Comparison of ENCODE assay signal across 27 cellular contexts in the genomic region with DNA sequence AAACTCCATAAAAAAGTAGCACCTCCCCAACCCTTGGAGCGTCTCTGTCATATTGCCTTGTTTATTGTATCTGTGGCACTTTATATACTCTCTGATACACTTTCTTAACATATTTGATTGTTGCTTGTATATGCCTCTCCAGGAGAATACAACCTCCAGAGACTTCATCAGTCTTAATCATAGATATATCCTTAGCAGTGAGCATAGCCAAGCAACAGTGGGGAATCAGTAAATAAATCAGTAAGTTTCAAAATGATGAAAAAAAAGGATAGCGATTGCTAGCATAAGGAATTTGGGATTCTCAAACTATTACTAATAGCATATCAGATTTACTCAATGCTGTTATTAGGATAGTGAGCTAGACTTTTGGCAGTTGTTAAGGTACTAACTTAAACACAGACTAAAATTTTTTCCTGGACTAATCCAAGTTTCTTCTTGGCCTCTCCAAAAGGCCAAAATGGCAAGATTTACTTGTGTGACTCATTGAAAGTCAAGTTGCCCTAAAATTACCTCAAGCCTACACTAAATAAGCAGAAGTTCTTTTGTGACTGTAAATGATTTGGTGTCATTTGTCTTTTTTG.
"Had no signal": no experiment of that assay in that cellular context is flagged by ENCODE, and none has a peak within 500 bp of the region (broad histone marks: within the 10 kb centered on the region; RNA-seq: fewer than 3 reads in every experiment).

No MANE protein-coding gene starts in this region.

- H3K27me3 ChIP-seq: adrenal gland, ascending aorta, dorsolateral prefrontal cortex, hepatocyte, left lung, stomach, testis, uterus had no signal

- DNase-seq: activated CD4-positive, alpha-beta T cell treated with anti-CD3 and anti-CD28 coated beads for 1 hour; activated CD8-positive, alpha-beta memory T cell treated with anti-CD3 and anti-CD28 coated beads, Interleukin-2, amount 50 U/mL, for 4 hours; activated naive CD4-positive, alpha-beta T cell; activated T-cell treated with anti-CD3 and anti-CD28 coated beads, Interleukin-2, amount 50 U/mL, for 24 hours; adrenal gland; central memory CD4-positive, alpha-beta T cell; dorsolateral prefrontal cortex; effector memory CD8-positive, alpha-beta T cell; foreskin melanocyte; glutamatergic neuron; immature natural killer cell; left lung; naive B cell; occipital lobe; stomach; T-helper 9 cell; testis; trophoblast cell; uterus had no signal

- H3K4me3 Mint-ChIP-seq: activated naive CD8-positive, alpha-beta T cell; activated T-cell treated with anti-CD3 and anti-CD28 coated beads, Interleukin-2, amount 50 U/mL, for 24 hours; activated T-helper 17 cell treated with anti-CD3 and anti-CD28 coated beads, Interleukin-2, amount 50 U/mL, for 72 hours; effector memory CD8-positive, alpha-beta T cell; immature natural killer cell; naive B cell; neural crest cell had no signal

- H3K79me2 ChIP-seq: hepatocyte had no signal

- H2AFZ ChIP-seq: hepatocyte had no signal

- H3K27me3 Mint-ChIP-seq: activated naive CD8-positive, alpha-beta T cell; activated T-cell treated with anti-CD3 and anti-CD28 coated beads, Interleukin-2, amount 50 U/mL, for 24 hours; activated T-helper 17 cell treated with anti-CD3 and anti-CD28 coated beads, Interleukin-2, amount 50 U/mL, for 72 hours; effector memory CD8-positive, alpha-beta T cell had no signal

- H3K4me2 ChIP-seq: hepatocyte had no signal

- H3K4me3 ChIP-seq: adrenal gland, ascending aorta, dorsolateral prefrontal cortex, hepatocyte, left lung, lung, prostate gland, stomach, testis, uterus had no signal

- H3K4me1 ChIP-seq: ascending aorta, left lung, prostate gland, testis, uterus had no signal

- H3K9me3 ChIP-seq: adrenal gland, ascending aorta, left lung, prostate gland, stomach, testis, uterus had no signal

- H3K4me1 Mint-ChIP-seq: activated T-helper 17 cell treated with anti-CD3 and anti-CD28 coated beads, Interleukin-2, amount 50 U/mL, for 72 hours; immature natural killer cell; naive B cell; neural crest cell had no signal

- H3K36me3 ChIP-seq: adrenal gland, ascending aorta, left lung, prostate gland, stomach, uterus had no signal

- H3K27ac ChIP-seq: adrenal gland, hepatocyte, left lung, prostate gland, testis, uterus had no signal

- H3K9me3 Mint-ChIP-seq: activated T-cell treated with anti-CD3 and anti-CD28 coated beads, Interleukin-2, amount 50 U/mL, for 24 hours; activated T-helper 17 cell treated with anti-CD3 and anti-CD28 coated beads, Interleukin-2, amount 50 U/mL, for 72 hours; effector memory CD8-positive, alpha-beta T cell; immature natural killer cell; naive B cell; neural crest cell had no signal

- ATAC-seq: activated T-helper 17 cell treated with anti-CD3 and anti-CD28 coated beads, Interleukin-2, amount 50 U/mL, for 72 hours; effector memory CD8-positive, alpha-beta T cell; esophagus mucosa; left lung had no signal

- H3K36me3 Mint-ChIP-seq: activated naive CD8-positive, alpha-beta T cell; naive B cell had no signal

- H3K27ac Mint-ChIP-seq: activated naive CD8-positive, alpha-beta T cell; activated T-cell treated with anti-CD3 and anti-CD28 coated beads, Interleukin-2, amount 50 U/mL, for 24 hours; activated T-helper 17 cell treated with anti-CD3 and anti-CD28 coated beads, Interleukin-2, amount 50 U/mL, for 72 hours; effector memory CD8-positive, alpha-beta T cell; immature natural killer cell; naive B cell had no signal
